In genomic region chr1:161921990-161922389, GRCh38 we compare ENCODE assay signal across 21 cellular contexts.
A peak's percentile ranks its signal among the peaks of the same experiment; 100 is the strongest.
DNase-seq lines count a peak whose midpoint lies in the region; ATAC-seq and TF ChIP-seq lines count a peak whose summit lies in the region.
"Had no signal": no experiment of that assay in that cellular context is flagged by ENCODE, and none has a peak within 500 bp of the region (broad histone marks: within the 10 kb centered on the region; RNA-seq: fewer than 3 reads in every experiment).

No MANE protein-coding gene starts in this region.

- H3K9me3 ChIP-seq in PC-3 (ENCODE audit: low read length) = no peaks in the 10 kb centered on the region
- H3K9me3 ChIP-seq: ascending aorta, Caco-2, left ventricle myocardium inferior, vagina had no signal

- intact Hi-C loops in PC-3 (cut with micrococcal nuclease) = no loop called here

- H3K36me3 ChIP-seq in PC-3 (ENCODE audit: low read depth, low read length) = no peaks in the 10 kb centered on the region
- H3K36me3 ChIP-seq: ascending aorta, vagina had no signal

- no peak for TF ChIP-seq CTCF in PC-3 (conservative IDR thresholded peaks at IDR 0.05; ENCODE audit: low read depth, low read length)
- no peak for TF ChIP-seq CTCF in choroid plexus epithelial cell (conservative IDR thresholded peaks at IDR 0.05; ENCODE audit: low read depth, low read length)

- H2AFZ ChIP-seq in PC-3 (ENCODE audit: low read length) = no peak overlapping the region

- ATAC-seq in PC-3 = peak; percentile 70
- ATAC-seq in esophagus mucosa = no peak

- POLR2A ChIA-PET in PC-3 (lab: Charles Lee; ENCODE audit: unreplicated experiment) = no interaction called here

- no peaks in the 10 kb centered on the region for H3K27me3 ChIP-seq in PC-3 (ENCODE audit: low read length)
- H3K27me3 ChIP-seq: ascending aorta, vagina had no signal

- no peak overlapping the region for H3K4me3 ChIP-seq in PC-3 (ENCODE audit: low read length)
- no peak overlapping the region for H3K4me3 ChIP-seq in choroid plexus epithelial cell (ENCODE audit: low read depth, low read length)
- H3K4me3 ChIP-seq: ascending aorta, left ventricle myocardium inferior, skin epidermis, vagina had no signal

- DNase-seq in AG08395 (ENCODE audit: low spot score) (peak; percentile 27), PC-3 (peak; percentile 42), choroid plexus epithelial cell (ENCODE audit: low read depth) (peak; percentile 59), iris pigment epithelial cell (ENCODE audit: low read depth) (peak; percentile 69), SK-N-DZ (ENCODE audit: low spot score) (no peak), inferior parietal cortex (ENCODE audit: extremely low spot score) (no peak)
- no peak for DNase-seq in activated CD4-positive, alpha-beta T cell treated with anti-CD3 and anti-CD28 coated beads, Interleukin-2, amount 50 U/mL, for 48 hours
- DNase-seq: activated B cell treated with CpG ODN at 0.5 μM for 24 hours; activated gamma-delta T cell; AML-193; Caco-2; left ventricle myocardium inferior; NCI-H187 treated with DMSO at 0.1 percent for 48 hours; occipital lobe; Right ventricle myocardium superior; stimulated activated CD4-positive, alpha-beta T cell treated with anti-CD3 and anti-CD28 coated beads, Interleukin-4, amount 100 ng/mL, for 24 hours; substantia nigra had no signal

- H4K20me1 ChIP-seq in PC-3 (ENCODE audit: low read length) = no peaks in the 10 kb centered on the region

- no peaks in the 10 kb centered on the region for H3K9me2 ChIP-seq in PC-3 (replicated peaks; ENCODE audit: low read length)

- H3K4me2 ChIP-seq in PC-3 (ENCODE audit: low read length) = no peak overlapping the region

- no peaks in the 10 kb centered on the region for H3K79me2 ChIP-seq in PC-3 (ENCODE audit: low read length)

- H3K4me1 ChIP-seq in PC-3 (ENCODE audit: insufficient read depth, low read length) = peaks cover 9% of the 10 kb centered on the region
- H3K4me1 ChIP-seq: ascending aorta, Caco-2, left ventricle myocardium inferior, vagina had no signal

- H3K27ac ChIP-seq in PC-3 (ENCODE audit: low read length) = no peak overlapping the region
- H3K27ac ChIP-seq: ascending aorta, left ventricle myocardium inferior, vagina had no signal

- H3K9ac ChIP-seq in PC-3 (ENCODE audit: low read length) = no peak overlapping the region

- H3F3A ChIP-seq in PC-3 (ENCODE audit: low read length, unreplicated experiment) = no peaks in the 10 kb centered on the region

- BruUV-seq in PC-3 (replicated peaks; lab: Mats Ljungman, UMichigan) = no TSS peak

- CTCF ChIA-PET in PC-3 (lab: Charles Lee) = no interaction called here

Comparison
In these comparisons a context has a peak if more than half of its experiments do, and no peak if none do; other contexts are left out.
1. DNase-seq: peak in AG08395 (single experiment), PC-3 (single experiment), choroid plexus epithelial cell (single experiment) and iris pigment epithelial cell (single experiment); none in SK-N-DZ (single experiment), inferior parietal cortex (single experiment) and activated CD4-positive, alpha-beta T cell treated with anti-CD3 and anti-CD28 coated beads, Interleukin-2, amount 50 U/mL, for 48 hours (0 of 2).